ENCODE assay signal across 1 cellular context in the genomic region with DNA sequence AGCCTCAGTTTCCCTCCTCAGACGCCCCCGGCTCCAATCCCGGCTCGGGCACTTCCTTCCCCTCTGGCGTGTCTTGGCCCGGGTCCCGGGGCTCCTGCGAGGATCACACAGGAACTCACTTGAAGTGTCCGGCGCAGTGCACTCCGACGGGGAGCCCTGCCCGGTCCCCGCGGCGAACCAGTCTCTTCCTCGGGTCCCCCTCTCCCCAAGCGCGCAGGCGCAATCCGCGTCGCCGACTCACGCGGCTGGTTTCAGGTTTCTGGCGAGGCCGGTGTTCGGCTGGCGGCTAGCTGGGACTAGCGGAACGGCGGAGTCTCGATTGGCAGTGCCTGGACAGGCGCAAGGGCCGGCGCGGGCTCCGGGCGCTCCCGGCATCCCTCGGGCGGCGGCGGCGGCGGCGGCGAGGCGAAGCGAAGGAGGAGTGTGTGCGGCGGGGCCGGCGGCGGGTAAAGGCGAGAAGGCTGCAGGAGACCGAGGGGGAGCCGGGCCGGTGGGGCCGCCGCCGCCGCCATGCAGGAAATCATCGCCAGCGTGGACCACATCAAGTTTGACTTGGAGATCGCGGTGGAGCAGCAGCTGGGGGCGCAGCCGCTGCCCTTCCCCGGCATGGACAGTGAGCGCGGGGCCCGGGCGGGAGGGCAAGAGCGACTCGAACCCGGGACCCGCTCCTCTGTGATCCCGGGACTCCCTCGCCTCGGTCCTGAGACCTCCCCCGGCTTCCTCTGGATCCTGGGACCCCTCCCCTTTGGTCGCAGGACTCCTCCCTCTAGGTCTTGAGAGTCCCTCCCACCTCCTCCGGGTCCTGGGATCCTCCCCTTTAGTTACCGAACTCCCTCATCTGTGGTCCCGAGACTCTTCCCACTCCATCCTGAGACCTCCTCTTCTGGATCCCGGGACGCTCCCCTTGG.
A peak's percentile ranks its signal among the peaks of the same experiment; 100 is the strongest.
TF ChIP-seq lines count a peak whose summit lies in the region.

A gene (plus strand): TSS at position 371 of the 908 bp plus-strand sequence. CDS start 140 bp downstream, at position 511.
A gene with protein sequence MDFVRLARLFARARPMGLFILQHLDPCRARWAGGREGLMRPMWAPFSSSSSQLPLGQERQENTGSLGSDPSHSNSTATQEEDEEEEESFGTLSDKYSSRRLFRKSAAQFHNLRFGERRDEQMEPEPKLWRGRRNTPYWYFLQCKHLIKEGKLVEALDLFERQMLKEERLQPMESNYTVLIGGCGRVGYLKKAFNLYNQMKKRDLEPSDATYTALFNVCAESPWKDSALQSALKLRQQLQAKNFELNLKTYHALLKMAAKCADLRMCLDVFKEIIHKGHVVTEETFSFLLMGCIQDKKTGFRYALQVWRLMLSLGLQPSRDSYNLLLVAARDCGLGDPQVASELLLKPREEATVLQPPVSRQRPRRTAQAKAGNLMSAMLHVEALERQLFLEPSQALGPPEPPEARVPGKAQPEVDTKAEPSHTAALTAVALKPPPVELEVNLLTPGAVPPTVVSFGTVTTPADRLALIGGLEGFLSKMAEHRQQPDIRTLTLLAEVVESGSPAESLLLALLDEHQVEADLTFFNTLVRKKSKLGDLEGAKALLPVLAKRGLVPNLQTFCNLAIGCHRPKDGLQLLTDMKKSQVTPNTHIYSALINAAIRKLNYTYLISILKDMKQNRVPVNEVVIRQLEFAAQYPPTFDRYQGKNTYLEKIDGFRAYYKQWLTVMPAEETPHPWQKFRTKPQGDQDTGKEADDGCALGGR (minus strand): TSS at position 226 of the 908 bp plus-strand sequence. CDS start 3,556 bp downstream, outside the sequence.

TF ChIP-seq in HEK293, 187 proteins besides CTCF, POLR2A, EP300 and RAD21 (continued from another document and continues in another):
- TF ChIP-seq, protein P1, sequence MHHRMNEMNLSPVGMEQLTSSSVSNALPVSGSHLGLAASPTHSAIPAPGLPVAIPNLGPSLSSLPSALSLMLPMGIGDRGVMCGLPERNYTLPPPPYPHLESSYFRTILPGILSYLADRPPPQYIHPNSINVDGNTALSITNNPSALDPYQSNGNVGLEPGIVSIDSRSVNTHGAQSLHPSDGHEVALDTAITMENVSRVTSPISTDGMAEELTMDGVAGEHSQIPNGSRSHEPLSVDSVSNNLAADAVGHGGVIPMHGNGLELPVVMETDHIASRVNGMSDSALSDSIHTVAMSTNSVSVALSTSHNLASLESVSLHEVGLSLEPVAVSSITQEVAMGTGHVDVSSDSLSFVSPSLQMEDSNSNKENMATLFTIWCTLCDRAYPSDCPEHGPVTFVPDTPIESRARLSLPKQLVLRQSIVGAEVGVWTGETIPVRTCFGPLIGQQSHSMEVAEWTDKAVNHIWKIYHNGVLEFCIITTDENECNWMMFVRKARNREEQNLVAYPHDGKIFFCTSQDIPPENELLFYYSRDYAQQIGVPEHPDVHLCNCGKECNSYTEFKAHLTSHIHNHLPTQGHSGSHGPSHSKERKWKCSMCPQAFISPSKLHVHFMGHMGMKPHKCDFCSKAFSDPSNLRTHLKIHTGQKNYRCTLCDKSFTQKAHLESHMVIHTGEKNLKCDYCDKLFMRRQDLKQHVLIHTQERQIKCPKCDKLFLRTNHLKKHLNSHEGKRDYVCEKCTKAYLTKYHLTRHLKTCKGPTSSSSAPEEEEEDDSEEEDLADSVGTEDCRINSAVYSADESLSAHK (tag by site-specific recombination; IDR thresholded peaks at IDR 0.05) = 0 out of 2 replicates have a peak, but pooled peaks have one; percentile 25
- TF ChIP-seq ZNF274 (IDR thresholded peaks at IDR 0.05; ENCODE audit: low read length) (no peak), ZNF274 (tag by site-specific recombination; IDR thresholded peaks at IDR 0.05; ENCODE audit: borderline replicate concordance) (no peak), GLIS2 (tag by site-specific recombination; IDR thresholded peaks at IDR 0.05) (peak; percentile 71), FEZF1 (tag by site-specific recombination; IDR thresholded peaks at IDR 0.05) (no peak), ZNF2 (tag by site-specific recombination; IDR thresholded peaks at IDR 0.05) (no peak; the same call in 1 of the 2 replicates), ZNF664 (tag by site-specific recombination; IDR thresholded peaks at IDR 0.05) (no peak), KLF9 (tag by site-specific recombination; IDR thresholded peaks at IDR 0.05; ENCODE audit: low read depth) (peak; percentile 77), ZNF555 (tag by site-specific recombination; conservative IDR thresholded peaks at IDR 0.05) (no peak), ZNF510 (tag by site-specific recombination; IDR thresholded peaks at IDR 0.05; ENCODE audit: insufficient replicate concordance) (no peak), ZBTB8A (tag by site-specific recombination; IDR thresholded peaks at IDR 0.05) (peak; percentile 75; the same call in 1 of the 2 replicates), MZF1 (tag by site-specific recombination; IDR thresholded peaks at IDR 0.05; ENCODE audit: borderline replicate concordance) (no peak), KLF7 (tag by site-specific recombination; IDR thresholded peaks at IDR 0.05; ENCODE audit: borderline replicate concordance) (no peak), ZNF76 (tag by site-specific recombination; IDR thresholded peaks at IDR 0.05; ENCODE audit: borderline replicate concordance, low read depth) (peak; percentile 88), ZNF184 (tag by site-specific recombination; IDR thresholded peaks at IDR 0.05) (0 out of 2 replicates have a peak, but pooled peaks have one; percentile 48), ZNF701 (tag by site-specific recombination; IDR thresholded peaks at IDR 0.05) (no peak), KLF10 (tag by site-specific recombination; IDR thresholded peaks at IDR 0.05) (peak; percentile 73; the same call in 1 of the 2 replicates), ZNF211 (tag by site-specific recombination; IDR thresholded peaks at IDR 0.05; ENCODE audit: low read depth) (no peak), REPIN1 (tag by site-specific recombination; IDR thresholded peaks at IDR 0.05; ENCODE audit: low read depth) (peak; percentile 28; the same call in 1 of the 2 replicates), ZEB2 (tag by site-specific recombination; IDR thresholded peaks at IDR 0.05) (peak; percentile 42; the same call in 1 of the 2 replicates), ZNF596 (tag by site-specific recombination; IDR thresholded peaks at IDR 0.05) (peak; percentile 36; the same call in 1 of the 2 replicates), ZBTB7A (tag by site-specific recombination; IDR thresholded peaks at IDR 0.05; ENCODE audit: low read depth) (0 out of 2 replicates have a peak, but pooled peaks have one; percentile 14), ZIC2 (tag by site-specific recombination; IDR thresholded peaks at IDR 0.05) (peak; percentile 43; the same call in 1 of the 2 replicates), ZNF560 (tag by site-specific recombination; IDR thresholded peaks at IDR 0.05; ENCODE audit: borderline replicate concordance) (0 out of 2 replicates have a peak, but pooled peaks have one; percentile 25), OSR2 (tag by site-specific recombination; IDR thresholded peaks at IDR 0.05) (peak; percentile 36; the same call in 1 of the 2 replicates), ZNF600 (tag by site-specific recombination; IDR thresholded peaks at IDR 0.05) (0 out of 2 replicates have a peak, but pooled peaks have one; percentile 7), ZNF121 (tag by site-specific recombination; IDR thresholded peaks at IDR 0.05) (no peak), ZSCAN23 (tag by site-specific recombination; IDR thresholded peaks at IDR 0.05) (no peak), ZXDB (tag by site-specific recombination; IDR thresholded peaks at IDR 0.05) (peak; percentile 85), SP3 (tag by site-specific recombination; IDR thresholded peaks at IDR 0.05) (peak; percentile 84), ZNF302 (tag by site-specific recombination; IDR thresholded peaks at IDR 0.05; ENCODE audit: low read depth) (no peak), ZFHX2 (tag by site-specific recombination; conservative IDR thresholded peaks at IDR 0.05) (peak; percentile 39; the same call in 1 of the 2 replicates), ZNF610 (tag by site-specific recombination; IDR thresholded peaks at IDR 0.05; ENCODE audit: borderline replicate concordance) (0 out of 2 replicates have a peak, but pooled peaks have one; percentile 30), ZNF248 (tag by site-specific recombination; IDR thresholded peaks at IDR 0.05) (no peak)
- TF ChIP-seq, protein P2, sequence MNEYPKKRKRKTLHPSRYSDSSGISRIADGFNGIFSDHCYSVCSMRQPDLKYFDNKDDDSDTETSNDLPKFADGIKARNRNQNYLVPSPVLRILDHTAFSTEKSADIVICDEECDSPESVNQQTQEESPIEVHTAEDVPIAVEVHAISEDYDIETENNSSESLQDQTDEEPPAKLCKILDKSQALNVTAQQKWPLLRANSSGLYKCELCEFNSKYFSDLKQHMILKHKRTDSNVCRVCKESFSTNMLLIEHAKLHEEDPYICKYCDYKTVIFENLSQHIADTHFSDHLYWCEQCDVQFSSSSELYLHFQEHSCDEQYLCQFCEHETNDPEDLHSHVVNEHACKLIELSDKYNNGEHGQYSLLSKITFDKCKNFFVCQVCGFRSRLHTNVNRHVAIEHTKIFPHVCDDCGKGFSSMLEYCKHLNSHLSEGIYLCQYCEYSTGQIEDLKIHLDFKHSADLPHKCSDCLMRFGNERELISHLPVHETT (tag by site-specific recombination; IDR thresholded peaks at IDR 0.05) = no peak
- TF ChIP-seq, protein P3, sequence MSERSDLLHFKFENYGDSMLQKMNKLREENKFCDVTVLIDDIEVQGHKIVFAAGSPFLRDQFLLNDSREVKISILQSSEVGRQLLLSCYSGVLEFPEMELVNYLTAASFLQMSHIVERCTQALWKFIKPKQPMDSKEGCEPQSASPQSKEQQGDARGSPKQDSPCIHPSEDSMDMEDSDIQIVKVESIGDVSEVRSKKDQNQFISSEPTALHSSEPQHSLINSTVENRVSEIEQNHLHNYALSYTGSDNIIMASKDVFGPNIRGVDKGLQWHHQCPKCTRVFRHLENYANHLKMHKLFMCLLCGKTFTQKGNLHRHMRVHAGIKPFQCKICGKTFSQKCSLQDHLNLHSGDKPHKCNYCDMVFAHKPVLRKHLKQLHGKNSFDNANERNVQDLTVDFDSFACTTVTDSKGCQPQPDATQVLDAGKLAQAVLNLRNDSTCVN (tag by site-specific recombination; optimal IDR thresholded peaks at IDR 0.05) = peak; percentile 90
- TF ChIP-seq, protein P4, sequence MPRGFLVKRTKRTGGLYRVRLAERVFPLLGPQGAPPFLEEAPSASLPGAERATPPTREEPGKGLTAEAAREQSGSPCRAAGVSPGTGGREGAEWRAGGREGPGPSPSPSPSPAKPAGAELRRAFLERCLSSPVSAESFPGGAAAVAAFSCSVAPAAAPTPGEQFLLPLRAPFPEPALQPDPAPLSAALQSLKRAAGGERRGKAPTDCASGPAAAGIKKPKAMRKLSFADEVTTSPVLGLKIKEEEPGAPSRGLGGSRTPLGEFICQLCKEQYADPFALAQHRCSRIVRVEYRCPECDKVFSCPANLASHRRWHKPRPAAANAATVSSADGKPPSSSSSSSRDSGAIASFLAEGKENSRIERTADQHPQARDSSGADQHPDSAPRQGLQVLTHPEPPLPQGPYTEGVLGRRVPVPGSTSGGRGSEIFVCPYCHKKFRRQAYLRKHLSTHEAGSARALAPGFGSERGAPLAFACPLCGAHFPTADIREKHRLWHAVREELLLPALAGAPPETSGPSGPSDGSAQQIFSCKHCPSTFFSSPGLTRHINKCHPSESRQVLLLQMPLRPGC (tag by site-specific recombination; IDR thresholded peaks at IDR 0.05) = no peak
- TF ChIP-seq, protein P5, sequence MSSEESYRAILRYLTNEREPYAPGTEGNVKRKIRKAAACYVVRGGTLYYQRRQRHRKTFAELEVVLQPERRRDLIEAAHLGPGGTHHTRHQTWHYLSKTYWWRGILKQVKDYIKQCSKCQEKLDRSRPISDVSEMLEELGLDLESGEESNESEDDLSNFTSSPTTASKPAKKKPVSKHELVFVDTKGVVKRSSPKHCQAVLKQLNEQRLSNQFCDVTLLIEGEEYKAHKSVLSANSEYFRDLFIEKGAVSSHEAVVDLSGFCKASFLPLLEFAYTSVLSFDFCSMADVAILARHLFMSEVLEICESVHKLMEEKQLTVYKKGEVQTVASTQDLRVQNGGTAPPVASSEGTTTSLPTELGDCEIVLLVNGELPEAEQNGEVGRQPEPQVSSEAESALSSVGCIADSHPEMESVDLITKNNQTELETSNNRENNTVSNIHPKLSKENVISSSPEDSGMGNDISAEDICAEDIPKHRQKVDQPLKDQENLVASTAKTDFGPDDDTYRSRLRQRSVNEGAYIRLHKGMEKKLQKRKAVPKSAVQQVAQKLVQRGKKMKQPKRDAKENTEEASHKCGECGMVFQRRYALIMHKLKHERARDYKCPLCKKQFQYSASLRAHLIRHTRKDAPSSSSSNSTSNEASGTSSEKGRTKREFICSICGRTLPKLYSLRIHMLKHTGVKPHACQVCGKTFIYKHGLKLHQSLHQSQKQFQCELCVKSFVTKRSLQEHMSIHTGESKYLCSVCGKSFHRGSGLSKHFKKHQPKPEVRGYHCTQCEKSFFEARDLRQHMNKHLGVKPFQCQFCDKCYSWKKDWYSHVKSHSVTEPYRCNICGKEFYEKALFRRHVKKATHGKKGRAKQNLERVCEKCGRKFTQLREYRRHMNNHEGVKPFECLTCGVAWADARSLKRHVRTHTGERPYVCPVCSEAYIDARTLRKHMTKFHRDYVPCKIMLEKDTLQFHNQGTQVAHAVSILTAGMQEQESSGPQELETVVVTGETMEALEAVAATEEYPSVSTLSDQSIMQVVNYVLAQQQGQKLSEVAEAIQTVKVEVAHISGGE (tag by site-specific recombination; conservative IDR thresholded peaks at IDR 0.05; ENCODE audit: low read depth) = peak; percentile 96
- TF ChIP-seq, protein P6, sequence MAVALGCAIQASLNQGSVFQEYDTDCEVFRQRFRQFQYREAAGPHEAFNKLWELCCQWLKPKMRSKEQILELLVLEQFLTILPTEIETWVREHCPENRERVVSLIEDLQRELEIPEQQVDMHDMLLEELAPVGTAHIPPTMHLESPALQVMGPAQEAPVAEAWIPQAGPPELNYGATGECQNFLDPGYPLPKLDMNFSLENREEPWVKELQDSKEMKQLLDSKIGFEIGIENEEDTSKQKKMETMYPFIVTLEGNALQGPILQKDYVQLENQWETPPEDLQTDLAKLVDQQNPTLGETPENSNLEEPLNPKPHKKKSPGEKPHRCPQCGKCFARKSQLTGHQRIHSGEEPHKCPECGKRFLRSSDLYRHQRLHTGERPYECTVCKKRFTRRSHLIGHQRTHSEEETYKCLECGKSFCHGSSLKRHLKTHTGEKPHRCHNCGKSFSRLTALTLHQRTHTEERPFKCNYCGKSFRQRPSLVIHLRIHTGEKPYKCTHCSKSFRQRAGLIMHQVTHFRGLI (tag by site-specific recombination; IDR thresholded peaks at IDR 0.05) = 0 out of 2 replicates have a peak, but pooled peaks have one; percentile 46
